ENCODE assay signal across 8 cellular contexts in genomic region chr2:179860255-179861026, GRCh38. TPM values are rescaled to one million over a fixed set of nuclear protein-coding genes. Genes with fewer than 3 reads are reported as not detected.
DNase-seq lines count a peak whose midpoint lies in the region; ATAC-seq and TF ChIP-seq lines count a peak whose summit lies in the region.

No MANE protein-coding gene starts in this region.

- peak overlapping the region; percentile 100 for H3K4me2 ChIP-seq in trophoblast cell (ENCODE audit: low read length)

- intact Hi-C loops in esophagus muscularis mucosa (cut with DNase I), result no loop called here

- H3K79me2 ChIP-seq in trophoblast cell (ENCODE audit: control insufficient read depth, insufficient read depth, low read length, poor library complexity), result no peaks in the 10 kb centered on the region

- H3K36me3 ChIP-seq in esophagus muscularis mucosa (no peaks in the 10 kb centered on the region), trophoblast cell (ENCODE audit: control insufficient read depth in 1 of 2, insufficient read depth in 2 of 2, low read length in 2 of 2) (no peaks in the 10 kb centered on the region)

- H3K14ac ChIP-seq in trophoblast cell (ENCODE audit: low read length), result no peak overlapping the region

- peak overlapping the region; percentile 51 for H3K4me3 ChIP-seq in LNCaP clone FGC (ENCODE audit: low read depth, low read length)
- H3K4me3 ChIP-seq in esophagus muscularis mucosa, result peak overlapping the region; percentile 67 to 79 (median 70)
- peak overlapping the region; percentile 83 for H3K4me3 ChIP-seq in trophoblast cell (ENCODE audit: low read depth, low read length)

- DNase-seq in GM10248 (ENCODE audit: extremely low spot score) (peak; percentile 10), LNCaP clone FGC (ENCODE audit: low read depth) (no peak), esophagus muscularis mucosa (ENCODE audit: extremely low spot score) (no peak), trophoblast cell (no peak)
- DNase-seq in effector CD4-positive, alpha-beta T cell, result no peak
- DNase-seq in activated CD4-positive, alpha-beta T cell treated with anti-CD3 and anti-CD28 coated beads for 1 hour, result no peak

- H2BK5ac ChIP-seq in trophoblast cell (ENCODE audit: low read depth, low read length, poor library complexity), result no peak overlapping the region

- no peak overlapping the region for H4K91ac ChIP-seq in trophoblast cell (ENCODE audit: low read depth, low read length)

- TF ChIP-seq EP300 in esophagus muscularis mucosa (IDR thresholded peaks at IDR 0.05), result no peak

- no peak overlapping the region for H4K12ac ChIP-seq in trophoblast cell (ENCODE audit: low read depth, low read length)

- CTCF ChIA-PET in GM10248 (lab: Yijun Ruan, JAX), result interaction anchor here (1.8 kb wide), 1 partner anchor 30 kb away, joined by 3 read pairs; no protein-coding TSS in a partner anchor

- H2BK120ac ChIP-seq in trophoblast cell (ENCODE audit: insufficient read depth, low read length, poor library complexity), result no peak overlapping the region

- H2AFZ ChIP-seq in trophoblast cell (ENCODE audit: insufficient read depth, low read length, poor library complexity), result peak overlapping the region; percentile 67

- ATAC-seq in HG03196 (IDR thresholded peaks at IDR 0.05; ENCODE audit: unreplicated experiment), result no peak
- no peak for ATAC-seq in HG03280 (IDR thresholded peaks at IDR 0.05; ENCODE audit: unreplicated experiment)

- 17% methylated on average over 25 of the region's 34 CpGs for WGBS in esophagus muscularis mucosa
- WGBS in trophoblast cell (ENCODE audit: extremely low coverage, insufficient coverage, insufficient read length), result no CpG with 5 or more reads among the region's 34 CpGs

- no peak overlapping the region for H4K8ac ChIP-seq in trophoblast cell (ENCODE audit: low read depth, low read length)

- H3K27me3 ChIP-seq in esophagus muscularis mucosa (peaks cover 0 to 21% (median 0%) of the 10 kb centered on the region in 4 donors), trophoblast cell (ENCODE audit: insufficient read depth, low read length) (peaks cover 19% of the 10 kb centered on the region)

- no peak for TF ChIP-seq CTCF in GM10248 (IDR thresholded peaks at IDR 0.05; ENCODE audit: control extremely low read depth, extremely low read depth, low read depth, missing control alignments)
- TF ChIP-seq CTCF in LNCaP clone FGC (IDR thresholded peaks at IDR 0.05; ENCODE audit: control insufficient read depth, extremely low read depth, insufficient read depth), result no peak
- no peak for TF ChIP-seq CTCF in esophagus muscularis mucosa (IDR thresholded peaks at IDR 0.05)

- no peak overlapping the region for H3K23ac ChIP-seq in trophoblast cell (ENCODE audit: low read length)

- H2AK5ac ChIP-seq in trophoblast cell (ENCODE audit: low read length), result no peak overlapping the region

- H3K79me1 ChIP-seq in trophoblast cell (ENCODE audit: low read length), result no peaks in the 10 kb centered on the region

- H3K27ac ChIP-seq in esophagus muscularis mucosa (replicated peaks in 1 of 4), result peak overlapping the region; percentile 79 to 86 (median 82)
- no peak overlapping the region for H3K27ac ChIP-seq in trophoblast cell (ENCODE audit: low read depth, low read length)

- no peak for TF ChIP-seq POLR2A in esophagus muscularis mucosa (IDR thresholded peaks at IDR 0.05; ENCODE audit: low read depth)

- POLR2A ChIA-PET in GM10248 (lab: Yijun Ruan, JAX), result no interaction called here

- H3K18ac ChIP-seq in trophoblast cell (ENCODE audit: low read length), result no peak overlapping the region

- H3K4ac ChIP-seq in trophoblast cell (ENCODE audit: low read depth, low read length), result no peak overlapping the region

- no peak overlapping the region for H2BK12ac ChIP-seq in trophoblast cell (ENCODE audit: low read length)

- H3K9me3 ChIP-seq in esophagus muscularis mucosa (no peaks in the 10 kb centered on the region), trophoblast cell (ENCODE audit: insufficient read depth, low read depth, low read length) (no peaks in the 10 kb centered on the region)

- no peak overlapping the region for H3K9ac ChIP-seq in trophoblast cell (ENCODE audit: low read length)

- peaks cover 7 to 44% (median 35%) of the 10 kb centered on the region in 4 donors for H3K4me1 ChIP-seq in esophagus muscularis mucosa
- H3K4me1 ChIP-seq in trophoblast cell (ENCODE audit: control insufficient read depth in 1 of 2, insufficient read depth in 2 of 2, low read length in 2 of 2), result peaks cover 5 to 14% of the 10 kb centered on the region in 2 experiments

RNA-seq across cellular contexts. Expression of gene ZNF385B, which starts 1.0 kb away (rescaled TPM):
- total RNA-seq in esophagus muscularis mucosa, result 1 to 10 TPM; 2.2 to 5.0 (median 4.0) TPM
- polyA plus RNA-seq in trophoblast cell (2013), result 0.30 and 0.46 TPM in 2 replicates
